Comparison of ENCODE assay signal across 19 cellular contexts in the genomic region with DNA sequence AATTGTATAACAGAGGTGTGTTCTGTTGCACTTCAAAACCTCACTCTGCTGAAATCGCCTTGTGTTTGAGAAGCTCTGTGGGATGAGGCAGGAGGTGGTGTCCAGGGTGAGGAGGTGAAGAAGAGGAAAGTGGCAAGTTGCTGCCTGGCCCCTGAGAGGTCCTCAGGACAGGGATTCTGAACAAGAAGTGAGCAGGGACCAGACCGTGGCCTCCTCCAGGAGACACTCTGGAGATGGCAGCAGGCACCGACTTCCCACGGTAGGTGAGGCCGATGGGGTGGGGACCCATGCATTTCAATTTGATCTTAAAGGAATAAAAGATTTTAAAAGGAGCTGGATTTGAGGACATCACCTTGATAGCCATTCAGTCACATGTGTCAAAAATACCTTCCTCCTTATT. TPM values are rescaled to one million over a fixed set of nuclear protein-coding genes. Genes with fewer than 3 reads are reported as not detected.
DNase-seq lines count a peak whose midpoint lies in the region; ATAC-seq, FAIRE-seq and TF ChIP-seq lines count a peak whose summit lies in the region.
"Had no signal": no experiment of that assay in that cellular context is flagged by ENCODE, and none has a peak within 500 bp of the region (broad histone marks: within the 10 kb centered on the region; RNA-seq: fewer than 3 reads in every experiment).

No MANE protein-coding gene starts in this region.

- no peak overlapping the region for H3K4me3 ChIP-seq in right atrium auricular region
- H3K4me3 ChIP-seq in heart right ventricle, result no peak overlapping the region
- H3K4me3 ChIP-seq: A549 had no signal

- H3K27me3 ChIP-seq in right atrium auricular region, result no peaks in the 10 kb centered on the region
- H3K27me3 ChIP-seq in heart right ventricle, result peaks cover 0 to 7% (median 0%) of the 10 kb centered on the region in 7 donors

- H3K9me3 ChIP-seq in right atrium auricular region (no peaks in the 10 kb centered on the region), heart right ventricle (no peaks in the 10 kb centered on the region)
- H3K9me3 ChIP-seq: A549 had no signal

- DNase-seq in right atrium auricular region (ENCODE audit: low spot score) (peak; percentile 48), heart right ventricle (no peak), osteocyte (ENCODE audit: extremely low spot score, unreplicated experiment) (peak; percentile 70), urothelium cell line (ENCODE audit: low spot score) (no peak), DMS 273 treated with DMSO at 0.1 percent for 48 hours (lab: John Stamatoyannopoulos, UW) (no peak), NCI-H748 treated with DMSO at 0.1 percent for 48 hours (lab: John Stamatoyannopoulos, UW) (no peak)
- no peak for DNase-seq in stimulated activated effector memory CD8-positive, alpha-beta T cell treated with anti-CD3 and anti-CD28 coated beads, Interleukin-12 subunit alpha, Interleukin-12 subunit beta, amount 100 ng/mL, for 72 hours (ENCODE audit: low spot score in 2 of 2)
- DNase-seq in stimulated activated naive CD8-positive, alpha-beta T cell treated with anti-CD3 and anti-CD28 coated beads, Interleukin-15, Interleukin-2, amounts not matched to agents 100 U/mL and 50 U/mL, for 24 hours, result no peak
- DNase-seq: AML-193; CD4-positive, alpha-beta T cell; DMS79 treated with DMSO at 0.1 percent for 48 hours; GF-D8; HFFc6 had no signal

- no peaks in the 10 kb centered on the region for H3K36me3 Mint-ChIP-seq in osteocyte (ENCODE audit: unreplicated experiment)
- H3K36me3 Mint-ChIP-seq in stimulated activated effector memory CD8-positive, alpha-beta T cell treated with anti-CD3 and anti-CD28 coated beads, Interleukin-12 subunit alpha, Interleukin-12 subunit beta, amount 100 ng/mL, for 72 hours, result no peaks in the 10 kb centered on the region

- no peaks in the 10 kb centered on the region for H3K9me3 Mint-ChIP-seq in osteocyte (ENCODE audit: unreplicated experiment)
- peaks cover 6% of the 10 kb centered on the region for H3K9me3 Mint-ChIP-seq in stimulated activated effector memory CD8-positive, alpha-beta T cell treated with anti-CD3 and anti-CD28 coated beads, Interleukin-12 subunit alpha, Interleukin-12 subunit beta, amount 100 ng/mL, for 72 hours
- H3K9me3 Mint-ChIP-seq: HFFc6 had no signal

- no peaks in the 10 kb centered on the region for H3K27me3 Mint-ChIP-seq in osteocyte (ENCODE audit: unreplicated experiment)
- H3K27me3 Mint-ChIP-seq: CD4-positive, alpha-beta T cell had no signal

- peaks cover 7% of the 10 kb centered on the region for H3K4me1 Mint-ChIP-seq in osteocyte (ENCODE audit: unreplicated experiment)
- H3K4me1 Mint-ChIP-seq in stimulated activated effector memory CD8-positive, alpha-beta T cell treated with anti-CD3 and anti-CD28 coated beads, Interleukin-12 subunit alpha, Interleukin-12 subunit beta, amount 100 ng/mL, for 72 hours, result no peaks in the 10 kb centered on the region

- peak; percentile 94 for FAIRE-seq in urothelium cell line (lab: Jason Lieb, UNC)
- FAIRE-seq: A549, H54 had no signal

- ATAC-seq in heart right ventricle, result no peak
- ATAC-seq in stimulated activated effector memory CD8-positive, alpha-beta T cell treated with anti-CD3 and anti-CD28 coated beads, Interleukin-12 subunit alpha, Interleukin-12 subunit beta, amount 100 ng/mL, for 72 hours, result peak; percentile 28
- ATAC-seq in stimulated activated naive CD8-positive, alpha-beta T cell treated with anti-CD3 and anti-CD28 coated beads, Interleukin-15, Interleukin-2, amounts not matched to agents 100 U/mL and 50 U/mL, for 24 hours, result no peak
- ATAC-seq: A549, HCT116 had no signal

- intact Hi-C loops in heart right ventricle (cut with DNase I), result no loop called here

- TF ChIP-seq CTCF in right atrium auricular region (IDR thresholded peaks at IDR 0.05) (no peak), heart right ventricle (IDR thresholded peaks at IDR 0.05) (no peak), osteocyte (IDR thresholded peaks at IDR 0.05) (no peak)

- H3K27ac Mint-ChIP-seq in osteocyte (ENCODE audit: unreplicated experiment), result no peak overlapping the region
- no peak overlapping the region for H3K27ac Mint-ChIP-seq in stimulated activated effector memory CD8-positive, alpha-beta T cell treated with anti-CD3 and anti-CD28 coated beads, Interleukin-12 subunit alpha, Interleukin-12 subunit beta, amount 100 ng/mL, for 72 hours
- H3K27ac Mint-ChIP-seq: CD4-positive, alpha-beta T cell; HFFc6 had no signal

- H3K36me3 ChIP-seq in right atrium auricular region, result no peaks in the 10 kb centered on the region
- no peaks in the 10 kb centered on the region for H3K36me3 ChIP-seq in heart right ventricle

- H3K4me1 ChIP-seq in right atrium auricular region, result no peaks in the 10 kb centered on the region
- no peaks in the 10 kb centered on the region for H3K4me1 ChIP-seq in heart right ventricle
- H3K4me1 ChIP-seq: A549 had no signal

- no peak overlapping the region for H3K27ac ChIP-seq in right atrium auricular region
- no peak overlapping the region for H3K27ac ChIP-seq in heart right ventricle
- H3K27ac ChIP-seq: 22Rv1, A549, C4-2B, HL-60 had no signal

- H3K4me3 Mint-ChIP-seq in osteocyte (ENCODE audit: unreplicated experiment), result no peak overlapping the region
- H3K4me3 Mint-ChIP-seq in stimulated activated effector memory CD8-positive, alpha-beta T cell treated with anti-CD3 and anti-CD28 coated beads, Interleukin-12 subunit alpha, Interleukin-12 subunit beta, amount 100 ng/mL, for 72 hours, result no peak overlapping the region
- H3K4me3 Mint-ChIP-seq: CD4-positive, alpha-beta T cell; HFFc6 had no signal

- 91 to 95% methylated on average over 5 of the region's 5 CpGs for WGBS in heart right ventricle, 2 donors

RNA-seq across cellular contexts. Expression of a gene that starts 37.5 kb away (rescaled TPM):
- 1 to 10 TPM in 1 of 2 donors, under 1 TPM in 1; 0.15 to 1.1 TPM for total RNA-seq in right atrium auricular region
- under 1 TPM in 7 of 10 donors, not detected in 3; 0.05 to 0.82 (median 0.13) TPM for total RNA-seq in heart right ventricle
- polyA plus RNA-seq in heart right ventricle, result under 1 TPM in 1 of 2 donors, not detected in 1; 0.75 TPM
- 0.30 and 0.34 TPM in 2 replicates for total RNA-seq in osteocyte
- total RNA-seq: CD4-positive, alpha-beta T cell had no signal

Comparison
In these comparisons a context has a peak if more than half of its experiments do, and no peak if none do; other contexts are left out.
1. DNase-seq: peak in right atrium auricular region (single experiment) and osteocyte (single experiment); none in heart right ventricle (0 of 2), stimulated activated effector memory CD8-positive, alpha-beta T cell treated with anti-CD3 and anti-CD28 coated beads, Interleukin-12 subunit alpha, Interleukin-12 subunit beta, amount 100 ng/mL, for 72 hours (0 of 2), urothelium cell line (single experiment), DMS 273 treated with DMSO at 0.1 percent for 48 hours (single experiment), stimulated activated naive CD8-positive, alpha-beta T cell treated with anti-CD3 and anti-CD28 coated beads, Interleukin-15, Interleukin-2, amounts not matched to agents 100 U/mL and 50 U/mL, for 24 hours (single experiment) and NCI-H748 treated with DMSO at 0.1 percent for 48 hours (single experiment).